1 cellular context compared by ENCODE assay signal in the genomic region with DNA sequence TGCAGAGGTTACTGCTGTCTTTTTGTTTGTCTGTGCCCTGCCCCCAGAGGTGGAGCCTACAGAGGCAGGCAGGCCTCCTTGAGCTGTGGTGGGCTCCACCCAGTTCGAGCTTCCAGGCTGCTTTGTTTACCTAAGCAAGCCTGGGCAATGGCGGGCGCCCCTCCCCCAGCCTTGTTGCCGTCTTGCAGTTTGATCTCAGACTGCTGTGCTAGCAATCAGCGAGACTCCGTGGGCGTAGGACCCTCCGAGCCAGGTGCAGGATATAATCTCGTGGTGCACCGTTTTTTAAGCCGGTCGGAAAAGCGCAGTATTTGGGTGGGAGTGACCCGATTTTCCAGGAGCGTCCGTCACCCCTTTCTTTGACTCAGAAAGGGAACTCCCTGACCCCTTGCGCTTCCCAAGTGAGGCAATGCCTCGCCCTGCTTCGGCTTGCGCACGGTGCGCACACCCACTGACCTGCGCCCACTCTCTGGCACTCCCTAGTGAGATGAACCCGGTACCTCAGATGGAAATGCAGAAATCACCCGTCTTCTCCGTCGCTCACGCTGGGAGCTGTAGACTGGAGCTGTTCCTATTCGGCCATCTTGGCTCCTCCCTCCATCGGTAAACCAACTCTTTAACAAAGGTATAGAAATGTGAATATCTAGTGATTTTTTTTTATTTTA.
TF ChIP-seq lines count a peak whose summit lies in the region.
"Not testable (repeated sequence)": the region's sequence is repeated elsewhere in the genome, so short reads cannot be mapped to it uniquely, and the experiment has no call there.

No MANE protein-coding gene starts in this region.

TF ChIP-seq in K562, 482 proteins besides CTCF, POLR2A, EP300 and RAD21:
- TF ChIP-seq ATF3 (IDR thresholded peaks at IDR 0.05): 0 out of 2 replicates have a peak, but pooled peaks have one; percentile 7
- TF ChIP-seq ATF3 (CRISPR knock-in tag; conservative IDR thresholded peaks at IDR 0.05); ATF1 (CRISPR knock-in tag; IDR thresholded peaks at IDR 0.05): not testable (repeated sequence)
- TF ChIP-seq ATF1 (tag; IDR thresholded peaks at IDR 0.05): 0 out of 2 replicates have a peak, but pooled peaks have one; percentile 20
- 0 out of 2 replicates have a peak, but pooled peaks have one; percentile 21 for TF ChIP-seq EP400 (IDR thresholded peaks at IDR 0.05)
- TF ChIP-seq CXXC5 (CRISPR knock-in tag; IDR thresholded peaks at IDR 0.05): peak; percentile 23; the same call in 1 of the 2 replicates
- TF ChIP-seq TAF7 (tag; IDR thresholded peaks at IDR 0.05): 0 out of 2 replicates have a peak, but pooled peaks have one; percentile 11
- peak; percentile 80 to 83 for TF ChIP-seq NRF1 (conservative IDR thresholded peaks at IDR 0.05 in 1 of 2, IDR thresholded peaks at IDR 0.05 in 1 of 2)
- 0 out of 2 replicates have a peak, but pooled peaks have one; percentile 15 for TF ChIP-seq PHF8 (IDR thresholded peaks at IDR 0.05; ENCODE audit: borderline replicate concordance, low read length)
- TF ChIP-seq NFRKB (IDR thresholded peaks at IDR 0.05; ENCODE audit: low read depth): peak; percentile 57; the same call in 1 of the 2 replicates
- peak in 1 of 3 experiments; percentile 72 for TF ChIP-seq YY1 (IDR thresholded peaks at IDR 0.05; ENCODE audit: borderline replicate concordance in 1 of 3, control insufficient read depth in 1 of 3, extremely low read depth in 1 of 3, insufficient read depth in 3 of 3, insufficient read length in 1 of 3, insufficient replicate concordance in 2 of 3, low read depth in 1 of 3, low read length in 2 of 3)
- TF ChIP-seq FOXA3 (CRISPR knock-in tag; conservative IDR thresholded peaks at IDR 0.05 in 1 of 2, IDR thresholded peaks at IDR 0.05 in 1 of 2): peak; percentile 84 to 89
- TF ChIP-seq FOXK2 (conservative IDR thresholded peaks at IDR 0.05 in 1 of 2, IDR thresholded peaks at IDR 0.05 in 1 of 2; ENCODE audit: low read depth in 2 of 2): peak; percentile 62 to 72; a peak in 3 of 4 replicates
- peak; percentile 70 for TF ChIP-seq HNRNPLL (IDR thresholded peaks at IDR 0.05; ENCODE audit: low read depth, low read length, poor library complexity, severe bottlenecking)
